Comparison of ENCODE assay signal across 8 cellular contexts in the genomic region with DNA sequence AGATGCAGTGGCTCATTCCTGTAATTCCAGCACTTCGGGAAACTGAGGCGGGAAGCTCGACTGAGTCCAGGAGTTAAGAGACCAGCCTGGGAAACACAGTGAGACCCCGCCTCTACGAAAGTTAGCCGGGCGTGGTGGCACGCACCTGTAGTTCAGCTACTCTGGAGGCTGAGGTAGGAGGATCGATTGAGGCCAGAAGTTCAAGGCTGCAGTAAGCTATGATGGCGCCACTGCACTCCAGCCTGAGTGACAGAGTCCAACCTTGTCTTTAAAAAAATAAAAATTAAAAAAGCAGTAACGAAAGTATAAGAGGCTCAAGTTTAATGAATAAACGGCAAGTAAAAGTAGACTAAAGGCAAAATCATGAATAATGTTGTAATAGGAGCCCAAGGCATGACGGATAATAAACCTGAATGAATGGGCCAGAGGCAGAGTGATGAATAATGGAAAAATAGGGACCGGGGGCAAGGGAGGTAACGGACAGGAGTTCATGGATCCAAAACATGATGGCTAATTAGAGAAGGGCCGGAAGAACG. TPM values are rescaled to one million over a fixed set of nuclear protein-coding genes. Genes with fewer than 3 reads are reported as not detected.
DNase-seq lines count a peak whose midpoint lies in the region; ATAC-seq and TF ChIP-seq lines count a peak whose summit lies in the region.

No MANE protein-coding gene starts in this region.

- H3K9me2 ChIP-seq in GM23248 (ENCODE audit: insufficient read depth) = no peaks in the 10 kb centered on the region

- peaks cover 36% of the 10 kb centered on the region for H3K79me2 ChIP-seq in GM23248 (ENCODE audit: insufficient read depth)

- no peaks in the 10 kb centered on the region for H3K9me3 ChIP-seq in GM23248 (ENCODE audit: low read depth)
- H3K9me3 ChIP-seq in sigmoid colon = no peaks in the 10 kb centered on the region
- H3K9me3 ChIP-seq in aorta (ENCODE audit: control insufficient read depth, low read length) = no peaks in the 10 kb centered on the region

- 52 to 53% methylated on average over 17 of the region's 17 CpGs for WGBS in GM23248 (ENCODE audit: low coverage in 1 of 2, low lambda C conversion rate in 2 of 2, missing lambda C conversion rate in 2 of 2), 2 experiments
- WGBS in sigmoid colon, 2 donors = 42 to 58% methylated on average over 17 of the region's 17 CpGs
- 47 to 48% methylated on average over 17 of the region's 17 CpGs for WGBS in aorta, 2 donors

- no peak for TF ChIP-seq POLR2A in sigmoid colon (IDR thresholded peaks at IDR 0.05)

- DNase-seq in GM23248 (no peak), foreskin keratinocyte (no peak), sigmoid colon (no peak), DMS53 treated with DMSO at 0.1 percent for 48 hours (lab: John Stamatoyannopoulos, UW; ENCODE audit: unreplicated experiment) (no peak), iPS-NIHi7 (ENCODE audit: extremely low spot score) (no peak), aorta (no peak)

- no peaks in the 10 kb centered on the region for H3K36me3 ChIP-seq in GM23248 (ENCODE audit: low read depth)
- peaks cover 17 to 59% (median 31%) of the 10 kb centered on the region in 4 donors for H3K36me3 ChIP-seq in sigmoid colon
- peaks cover 0 to 1% of the 10 kb centered on the region in 2 donors for H3K36me3 ChIP-seq in aorta (ENCODE audit: control insufficient read depth in 1 of 2, insufficient read depth in 2 of 2, low read length in 1 of 2)

- TF ChIP-seq EP300 in sigmoid colon (IDR thresholded peaks at IDR 0.05) = no peak

- peak overlapping the region; percentile 99 for H3K4me2 ChIP-seq in GM23248 (ENCODE audit: unreplicated experiment)

- H3K9ac ChIP-seq in GM23248 = peak overlapping the region; percentile 79

- intact Hi-C loops in sigmoid colon (cut with DNase I) = loop anchor here (2.0 to 5.0 kb wide), 2 partner anchors 41 to 362 kb away; a partner anchor contains a TSS
- intact Hi-C loops in aorta (cut with DNase I) = loop anchor here (2.0 to 5.0 kb wide), 2 partner anchors 38 to 41 kb away; no protein-coding TSS in a partner anchor

- H3F3A ChIP-seq in GM23248 (ENCODE audit: insufficient read depth) = peaks cover 13% of the 10 kb centered on the region

- H3K4me3 ChIP-seq in GM23248 (peak overlapping the region; percentile 69), WI38 (ENCODE audit: low read depth, low read length) (peak overlapping the region; percentile 47), sigmoid colon (peak overlapping the region; percentile 50 to 65 (median 58)), aorta (ENCODE audit: low read length in 2 of 2) (peak overlapping the region in 1 of 2 donors; percentile 33)

- H3K27me3 ChIP-seq in GM23248 (replicated peaks; ENCODE audit: insufficient read depth) (no peaks in the 10 kb centered on the region), foreskin keratinocyte (no peaks in the 10 kb centered on the region), sigmoid colon (no peaks in the 10 kb centered on the region), aorta (ENCODE audit: control insufficient read depth in 1 of 2, insufficient read depth in 2 of 2, low read length in 1 of 2) (no peaks in the 10 kb centered on the region)

- H3K4me1 ChIP-seq in GM23248 (ENCODE audit: insufficient read depth) (peaks cover 9% of the 10 kb centered on the region), foreskin keratinocyte (peaks cover 8% of the 10 kb centered on the region), sigmoid colon (peaks cover 0 to 26% (median 24%) of the 10 kb centered on the region in 4 donors), aorta (ENCODE audit: control insufficient read depth in 1 of 2, insufficient read depth in 2 of 2, low read length in 2 of 2) (no peaks in the 10 kb centered on the region)

- peak overlapping the region; percentile 76 for H2AFZ ChIP-seq in GM23248

- no peaks in the 10 kb centered on the region for H4K20me1 ChIP-seq in GM23248 (ENCODE audit: insufficient read depth)

- in situ Hi-C loops in GM23248 (cut with MboI) = no loop called here

- peak overlapping the region; percentile 90 for H3K27ac ChIP-seq in GM23248
- H3K27ac ChIP-seq in foreskin keratinocyte = peak overlapping the region; percentile 79
- H3K27ac ChIP-seq in sigmoid colon = peak overlapping the region; percentile 91 to 96 (median 94)
- H3K27ac ChIP-seq in aorta (ENCODE audit: low read depth in 1 of 2, low read length in 2 of 2) = no peak overlapping the region

- ATAC-seq in foreskin keratinocyte (no peak), HG03097 (IDR thresholded peaks at IDR 0.05; ENCODE audit: low FRiP score, unreplicated experiment) (no peak), aorta (ENCODE audit: low FRiP score) (no peak)

- TF ChIP-seq CTCF in WI38 (IDR thresholded peaks at IDR 0.05; ENCODE audit: low read depth, low read length) = no peak
- TF ChIP-seq CTCF in foreskin keratinocyte (conservative IDR thresholded peaks at IDR 0.05) = no peak
- no peak for TF ChIP-seq CTCF in sigmoid colon (IDR thresholded peaks at IDR 0.05)

RNA-seq across cellular contexts. Expression of a gene that starts 1.2 kb away (rescaled TPM):
- total RNA-seq in GM23248 (2014; rRNA removed; shearing (Covaris generic)) = 52.9 and 72.5 TPM in 2 replicates
- polyA plus RNA-seq in GM23248 (2016; fragmentation: Nextera tagmentation; extraction: Ambion mirVana) (54.6 and 54.7 TPM in 2 replicates), foreskin keratinocyte (133 and 159 TPM in 2 replicates), sigmoid colon (10 to 100 TPM; 32.4 to 76.8 (median 32.4) TPM), aorta (10 to 100 TPM in 1 of 2 donors, 1 to 10 TPM in 1; 8.9 to 14.8 TPM)
- total RNA-seq in foreskin keratinocyte (108 and 136 TPM in 2 replicates), sigmoid colon (10 to 100 TPM; 21.6 to 40.2 (median 33.1) TPM), aorta (10 to 100 TPM; 22.3 to 23.6 TPM)

RNA-seq across cellular contexts. Expression of a gene that starts 15.7 kb away (rescaled TPM):
- total RNA-seq in GM23248 (2014; rRNA removed; shearing (Covaris generic)) = 0.76 TPM in 1 of 2 replicates, not detected in the other
- 0.60 and 0.87 TPM in 2 replicates for polyA plus RNA-seq in GM23248 (2016; fragmentation: Nextera tagmentation; extraction: Ambion mirVana)
- 31.9 and 48.5 TPM in 2 replicates for total RNA-seq in foreskin keratinocyte
- 44.5 and 71.6 TPM in 2 replicates for polyA plus RNA-seq in foreskin keratinocyte
- total RNA-seq in sigmoid colon = 100 to 1,000 TPM in 2 of 4 donors, 10 to 100 TPM in 2; 63.5 to 188 (median 92.2) TPM
- polyA plus RNA-seq in sigmoid colon = 100 to 1,000 TPM; 111 to 326 (median 208) TPM
- 100 to 1,000 TPM in 1 of 2 donors, 10 to 100 TPM in 1; 96.1 to 105 TPM for total RNA-seq in aorta
- polyA plus RNA-seq in aorta = 100 to 1,000 TPM; 207 to 455 TPM

RNA-seq across cellular contexts. Expression of a gene that starts 24.5 kb away (rescaled TPM):
- not detected in 2 replicates for total RNA-seq in GM23248 (2014; rRNA removed; shearing (Covaris generic))
- polyA plus RNA-seq in GM23248 (2016; fragmentation: Nextera tagmentation; extraction: Ambion mirVana) (0.49 TPM in 1 of 2 replicates, not detected in the other), foreskin keratinocyte (11.9 and 15.4 TPM in 2 replicates), sigmoid colon (10 to 100 TPM; 46.2 to 73.3 (median 49.9) TPM), aorta (100 to 1,000 TPM in 1 of 2 donors, 1 to 10 TPM in 1; 7.4 to 127 TPM)
- total RNA-seq in foreskin keratinocyte (6.6 and 7.2 TPM in 2 replicates), sigmoid colon (10 to 100 TPM in 1 of 4 donors, 1 to 10 TPM in 2, not detected in 1; 2.3 to 11.8 (median 5.8) TPM), aorta (10 to 100 TPM; 14.8 to 22.2 TPM)

RNA-seq across cellular contexts. Expression of a gene that starts 43.8 kb away (rescaled TPM):
- total RNA-seq in GM23248 (2014; rRNA removed; shearing (Covaris generic)) = 71.7 and 88.7 TPM in 2 replicates
- polyA plus RNA-seq in GM23248 (2016; fragmentation: Nextera tagmentation; extraction: Ambion mirVana) = 60.5 and 63.0 TPM in 2 replicates
- total RNA-seq in foreskin keratinocyte = 53.9 and 55.8 TPM in 2 replicates
- 48.9 and 49.5 TPM in 2 replicates for polyA plus RNA-seq in foreskin keratinocyte
- total RNA-seq in sigmoid colon = 10 to 100 TPM; 16.3 to 39.6 (median 27.3) TPM
- 10 to 100 TPM; 15.6 to 68.6 (median 27.3) TPM for polyA plus RNA-seq in sigmoid colon
- total RNA-seq in aorta = 10 to 100 TPM; 88.2 to 97.8 TPM
- 10 to 100 TPM; 27.8 to 49.5 TPM for polyA plus RNA-seq in aorta

RNA-seq across cellular contexts. Expression of a gene that starts 52.1 kb away (rescaled TPM):
- not detected in 2 replicates for total RNA-seq in GM23248 (2014; rRNA removed; shearing (Covaris generic))
- polyA plus RNA-seq in GM23248 (2016; fragmentation: Nextera tagmentation; extraction: Ambion mirVana) (not detected in 2 replicates), foreskin keratinocyte (not detected in 2 replicates), sigmoid colon (not detected), aorta (not detected)
- total RNA-seq in foreskin keratinocyte (not detected in 2 replicates), sigmoid colon (not detected), aorta (not detected)

Comparison
In these comparisons a context has a peak if more than half of its experiments do, and no peak if none do; other contexts are left out.
1. H3K27ac ChIP-seq: peak in GM23248 (single experiment), foreskin keratinocyte (single experiment) and sigmoid colon (4 of 4); none in aorta (0 of 2).
2. RNA of a gene that starts 15.7 kb away (total RNA-seq): 96.1 to 105 TPM in aorta, 63.5 to 188 TPM in sigmoid colon and 31.9 to 48.5 TPM in foreskin keratinocyte; 0.76 TPM in GM23248; every median in the first group is over 10 times any median in the second.